Comparison of ENCODE assay signal across 8 cellular contexts in genomic region chr1:156608981-156609380, GRCh38.
A peak's percentile ranks its signal among the peaks of the same experiment; 100 is the strongest.
DNase-seq lines count a peak whose midpoint lies in the region; ATAC-seq and TF ChIP-seq lines count a peak whose summit lies in the region.

No MANE protein-coding gene starts in this region.

- no peak for ATAC-seq in HG03045 (IDR thresholded peaks at IDR 0.05; ENCODE audit: unreplicated experiment)
- ATAC-seq in GM21367 (IDR thresholded peaks at IDR 0.05; ENCODE audit: unreplicated experiment), result no peak

- H3K27ac ChIP-seq in HEK293 (ENCODE audit: extremely low read depth, low read depth, low read length), result no peak overlapping the region

- TF ChIP-seq CTCF in HEK293 (tag by site-specific recombination; IDR thresholded peaks at IDR 0.05) (peak; percentile 16; the same call in 1 of the 2 replicates), fibroblast of mammary gland (conservative IDR thresholded peaks at IDR 0.05; ENCODE audit: control insufficient read depth, insufficient read depth, low read depth, low read length) (peak; percentile 47)

- H3K4me3 ChIP-seq in HEK293 (ENCODE audit: low read depth, low read length) (no peak overlapping the region), fibroblast of mammary gland (ENCODE audit: control insufficient read depth, low read depth, low read length) (no peak overlapping the region)

- no peaks in the 10 kb centered on the region for H3K4me1 ChIP-seq in HEK293 (ENCODE audit: control insufficient read depth, insufficient read depth, low read length)

- no peaks in the 10 kb centered on the region for H3K9me3 ChIP-seq in HEK293 (ENCODE audit: control insufficient read depth, insufficient read depth, low read depth, low read length)

- CTCF ChIA-PET in HEK293 (lab: Yijun Ruan, JAX), result interaction anchor here (0.6 to 1.8 kb wide), 29 partner anchors 8 to 1146 kb away, joined by 3 to 18 read pairs (median 5); partner anchors contain the start of genes GPATCH4, HAPLN2 and TTC24

- H3K36me3 ChIP-seq in HEK293 (ENCODE audit: control insufficient read depth in 2 of 2, insufficient read depth in 1 of 2, low read length in 2 of 2), result no peaks in the 10 kb centered on the region

- peak; percentile 44 for DNase-seq in CD1c-positive myeloid dendritic cell (ENCODE audit: extremely low spot score)
- DNase-seq in NCI-H774 (lab: John Stamatoyannopoulos, UW), result peak; percentile 35
- peak; percentile 49 for DNase-seq in activated T-cell treated with anti-CD3 and anti-CD28 coated beads for 1 hour (ENCODE audit: low read depth)
- DNase-seq in fibroblast of mammary gland (ENCODE audit: low read depth), result peak; percentile 15
- peak; percentile 45 to 51 for DNase-seq in stimulated activated CD4-positive, alpha-beta T cell treated with anti-CD3 and anti-CD28 coated beads, Interleukin-4, amount 100 ng/mL, for 4 hours

- POLR2A ChIA-PET in HEK293 (lab: Yijun Ruan, JAX), result no interaction called here

TF ChIP-seq in HEK293, 187 proteins besides CTCF, POLR2A, EP300 and RAD21:
- TF ChIP-seq ZNF654 (tag by site-specific recombination; IDR thresholded peaks at IDR 0.05; ENCODE audit: low read depth) (peak; percentile 37; the same call in 1 of the 2 replicates), PRDM6 (tag by site-specific recombination; IDR thresholded peaks at IDR 0.05) (no peak), ZSCAN5A (tag by site-specific recombination; IDR thresholded peaks at IDR 0.05) (no peak), GLIS1 (tag by site-specific recombination; IDR thresholded peaks at IDR 0.05) (0 out of 2 replicates have a peak, but pooled peaks have one; percentile 24), ZNF26 (tag by site-specific recombination; IDR thresholded peaks at IDR 0.05) (no peak)
